Comparison of ENCODE assay signal across 17 cellular contexts in genomic region chr1:201286445-201286844, GRCh38. TPM values are rescaled to one million over a fixed set of nuclear protein-coding genes. Genes with fewer than 3 reads are reported as not detected.
"Had no signal": no experiment of that assay in that cellular context is flagged by ENCODE, and none has a peak within 500 bp of the region (broad histone marks: within the 10 kb centered on the region; RNA-seq: fewer than 3 reads in every experiment).

No MANE protein-coding gene starts in this region.

- H3K9me3 ChIP-seq: lower lobe of right lung, ovary, thyroid gland had no signal

- DNase-seq: activated B cell treated with CpG ODN at 0.5 μM for 24 hours; activated CD4-positive, alpha-beta T cell treated with anti-CD3 and anti-CD28 coated beads, Interleukin-2, amount 10 ng/mL, durations not matched to agents 24 days and 14 days; activated naive CD4-positive, alpha-beta T cell treated with anti-CD3 and anti-CD28 coated beads for 36 hours; activated T-cell treated with anti-CD3 and anti-CD28 coated beads for 4 hours; dorsolateral prefrontal cortex; endodermal cell; glutamatergic neuron; lower lobe of right lung; midbrain; ovary; stimulated activated CD4-positive, alpha-beta T cell treated with anti-CD3 and anti-CD28 coated beads, Interleukin-2, amount 100 ng/mL, for 48 hours; thyroid gland had no signal

- H3K36me3 ChIP-seq: lower lobe of right lung, ovary, thyroid gland had no signal

- H3K27me3 ChIP-seq: ovary, thyroid gland had no signal

- ATAC-seq: lower lobe of right lung; stimulated activated memory B cell treated with anti-CD40 and anti-IgM and Interleukin-4, amounts not matched to agents 10 μg/mL and 1 μg/mL and 100 μg/mL, for 72 hours had no signal

- H3K27ac ChIP-seq: dorsolateral prefrontal cortex, lower lobe of right lung, ovary, thyroid gland had no signal

- H3K4me3 ChIP-seq: dorsolateral prefrontal cortex, lower lobe of right lung, ovary, thyroid gland had no signal

RNA-seq across cellular contexts. Expression of gene PKP1, which starts 3.1 kb away (rescaled TPM):
- total RNA-seq: activated B cell treated with CpG ODN at 0.5 μM for 24 hours; activated CD4-positive, alpha-beta T cell treated with anti-CD3 and anti-CD28 coated beads, Interleukin-2, amount 10 ng/mL, durations not matched to agents 24 days and 14 days; activated naive CD4-positive, alpha-beta T cell treated with anti-CD3 and anti-CD28 coated beads for 36 hours; activated T-helper 2 cell treated with anti-CD3 and anti-CD28 coated beads, Interferon-gamma antibody, Interleukin-2, Interleukin-4, amounts not matched to agents 10 μg/mL and 5 μg/mL and 100 μg/mL, durations not matched to agents 14 hours and 24 hours and 36 hours; fibroblast of villous mesenchyme; neural crest cell; T-helper 2 cell treated with Interferon-gamma antibody and Interleukin-4, amounts not matched to agents 100 ng/mL and 5 ng/mL, for 36 hours had no signal
